ENCODE assay signal across 11 cellular contexts in the genomic region with DNA sequence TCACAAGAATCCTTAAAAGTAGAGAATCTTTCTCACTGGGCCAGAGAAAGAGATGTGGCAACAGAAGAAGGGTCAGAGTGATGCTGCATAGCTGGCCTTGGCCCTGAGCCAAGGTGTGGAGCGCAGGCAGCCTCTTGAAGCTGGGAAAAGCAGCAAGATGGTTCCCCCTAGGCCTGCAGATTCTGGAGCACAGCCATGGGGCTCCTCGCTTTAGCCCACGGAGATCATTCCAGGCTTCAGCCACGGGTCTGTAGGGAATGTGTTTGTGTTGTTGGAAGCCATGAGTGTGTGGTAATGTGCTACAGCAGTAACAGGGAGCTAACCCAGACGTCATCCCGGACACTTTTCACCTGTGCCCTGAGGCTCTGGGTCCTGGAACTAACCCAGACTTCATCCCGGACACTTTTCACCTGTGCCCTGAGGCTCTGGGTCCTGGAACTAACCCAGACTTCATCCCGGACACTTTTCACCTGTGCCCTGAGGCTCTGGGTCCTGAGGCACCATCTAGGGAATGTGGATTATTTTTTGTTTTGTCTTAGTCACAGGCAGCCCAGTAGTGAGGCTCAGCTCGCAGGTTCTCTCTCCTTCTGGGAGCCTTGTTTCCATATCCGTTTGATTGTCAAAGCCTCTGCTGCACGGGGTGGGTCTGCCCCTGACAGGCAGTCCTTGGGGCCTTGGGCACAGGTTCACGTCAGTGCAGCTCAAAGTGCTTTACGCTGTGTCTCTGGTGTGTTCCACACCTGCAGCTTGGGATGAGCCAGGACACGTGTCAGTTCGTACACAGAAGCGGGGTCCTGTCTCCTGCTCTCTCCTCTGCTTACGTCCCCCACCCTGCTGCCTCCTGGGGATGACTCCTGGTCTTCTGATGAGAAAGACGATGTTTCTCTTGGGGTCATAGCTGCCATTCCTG. TPM values are rescaled to one million over a fixed set of nuclear protein-coding genes. Genes with fewer than 3 reads are reported as not detected.
A peak's percentile ranks its signal among the peaks of the same experiment; 100 is the strongest.
DNase-seq lines count a peak whose midpoint lies in the region; ATAC-seq and TF ChIP-seq lines count a peak whose summit lies in the region.
"Had no signal": no experiment of that assay in that cellular context is flagged by ENCODE, and none has a peak within 500 bp of the region (broad histone marks: within the 10 kb centered on the region; RNA-seq: fewer than 3 reads in every experiment).

No MANE protein-coding gene starts in this region.

- WGBS in lower leg skin, 2 donors = 52 to 72% methylated on average over 18 of the region's 18 CpGs
- WGBS in aorta, 2 donors = 75 to 76% methylated on average over 18 of the region's 18 CpGs

- DNase-seq in right atrium auricular region (ENCODE audit: low spot score) (peak; percentile 36), left cardiac atrium (no peak), WTC11 (ENCODE audit: low spot score) (no peak), lower leg skin (ENCODE audit: low spot score in 2 of 2) (peak; percentile 8 to 62), aorta (peak; percentile 26 to 43), GF-D8 (lab: John Stamatoyannopoulos, UW) (no peak), AG08396 (ENCODE audit: low spot score) (no peak)

- peaks cover 5% of the 10 kb centered on the region; the same call in 1 of the 2 replicates for H3K36me3 Mint-ChIP-seq in WTC11

- TF ChIP-seq CTCF in right atrium auricular region (IDR thresholded peaks at IDR 0.05) (no peak), WTC11 (IDR thresholded peaks at IDR 0.05) (no peak), lower leg skin (IDR thresholded peaks at IDR 0.05) (no peak)

- H3K9me3 Mint-ChIP-seq in WTC11 = peaks cover 20% of the 10 kb centered on the region

- H3K4me3 Mint-ChIP-seq in WTC11 = no peak overlapping the region
- H3K4me3 Mint-ChIP-seq: T-helper 1 cell treated with Interleukin-12 subunit alpha and Interleukin-12 subunit beta and Interleukin-4 antibody, amounts not matched to agents 30 μg/mL and 1 μg/mL, for 36 hours had no signal

- H3K9me3 ChIP-seq in right atrium auricular region = peaks cover 0 to 21% of the 10 kb centered on the region in 2 donors
- H3K9me3 ChIP-seq in aorta (ENCODE audit: control insufficient read depth, low read length) = no peaks in the 10 kb centered on the region

- H3K27ac Mint-ChIP-seq in WTC11 = 0 out of 2 replicates have a peak overlapping the region, but pooled peaks have one; percentile 37
- H3K27ac Mint-ChIP-seq: T-helper 1 cell treated with Interleukin-12 subunit alpha and Interleukin-12 subunit beta and Interleukin-4 antibody, amounts not matched to agents 30 μg/mL and 1 μg/mL, for 36 hours had no signal

- H3K4me1 ChIP-seq in right atrium auricular region = no peaks in the 10 kb centered on the region
- H3K4me1 ChIP-seq in aorta (ENCODE audit: control insufficient read depth in 1 of 2, insufficient read depth in 2 of 2, low read length in 2 of 2) = no peaks in the 10 kb centered on the region

- POLR2A ChIA-PET in WTC11 (lab: Charles Lee) = no interaction called here

- CTCF ChIA-PET in WTC11 (lab: Charles Lee) = interaction anchor here (0.5 to 1.7 kb wide), 6 partner anchors 27 to 166 kb away, joined by 3 to 5 read pairs (median 4); partner anchors contain the start of gene AHRR

- H3K36me3 ChIP-seq in right atrium auricular region (no peaks in the 10 kb centered on the region), aorta (ENCODE audit: control insufficient read depth in 1 of 2, insufficient read depth in 2 of 2, low read length in 1 of 2) (no peaks in the 10 kb centered on the region)

- no peak for TF ChIP-seq POLR2A in lower leg skin (IDR thresholded peaks at IDR 0.05)

- no peaks in the 10 kb centered on the region for H3K27me3 ChIP-seq in right atrium auricular region
- no peaks in the 10 kb centered on the region for H3K27me3 ChIP-seq in aorta (ENCODE audit: control insufficient read depth in 1 of 2, insufficient read depth in 2 of 2, low read length in 1 of 2)

- ATAC-seq in left cardiac atrium = no peak
- no peak for ATAC-seq in WTC11
- no peak for ATAC-seq in aorta (ENCODE audit: low FRiP score)
- no peak for ATAC-seq in GM21367 (IDR thresholded peaks at IDR 0.05; ENCODE audit: unreplicated experiment)
- ATAC-seq: sciatic nerve had no signal

- H3K27me3 Mint-ChIP-seq in WTC11 (ENCODE audit: low read depth) = no peaks in the 10 kb centered on the region; the same call in 1 of the 2 replicates

- no peak overlapping the region for H3K4me3 ChIP-seq in right atrium auricular region
- H3K4me3 ChIP-seq in lower leg skin (ENCODE audit: low read depth, poor library complexity, severe bottlenecking) = no peak overlapping the region
- H3K4me3 ChIP-seq in aorta (ENCODE audit: low read length in 2 of 2) = no peak overlapping the region

- H3K4me1 Mint-ChIP-seq in WTC11 = peaks cover 19% of the 10 kb centered on the region

- intact Hi-C loops in left cardiac atrium (cut with DNase I) (no loop called here), lower leg skin (cut with DNase I; ENCODE audit: low total_unique reads) (no loop called here), aorta (cut with DNase I) (no loop called here)

- H3K27ac ChIP-seq in right atrium auricular region = no peak overlapping the region
- H3K27ac ChIP-seq in aorta (ENCODE audit: low read depth in 1 of 2, low read length in 2 of 2) = no peak overlapping the region
- H3K27ac ChIP-seq: C4-2B had no signal

TF ChIP-seq in WTC11, 78 proteins besides CTCF, POLR2A, EP300 and RAD21:
- TF ChIP-seq ZBTB21 (CRISPR knock-in tag; IDR thresholded peaks at IDR 0.05; ENCODE audit: borderline replicate concordance) (no peak), CBFB (CRISPR knock-in tag; IDR thresholded peaks at IDR 0.05; ENCODE audit: low read depth) (no peak), TEAD4 (CRISPR knock-in tag; IDR thresholded peaks at IDR 0.05) (no peak), OVOL2 (CRISPR knock-in tag; IDR thresholded peaks at IDR 0.05; ENCODE audit: borderline replicate concordance) (no peak), ZNF121 (CRISPR knock-in tag; IDR thresholded peaks at IDR 0.05) (no peak), MYBL2 (CRISPR knock-in tag; IDR thresholded peaks at IDR 0.05) (no peak), NR1H2 (CRISPR knock-in tag; IDR thresholded peaks at IDR 0.05) (no peak), CREM (CRISPR knock-in tag; IDR thresholded peaks at IDR 0.05) (no peak), ETV6 (CRISPR knock-in tag; IDR thresholded peaks at IDR 0.05) (no peak), ZNF138 (CRISPR knock-in tag; conservative IDR thresholded peaks at IDR 0.05) (no peak)
- TF ChIP-seq, protein P1, sequence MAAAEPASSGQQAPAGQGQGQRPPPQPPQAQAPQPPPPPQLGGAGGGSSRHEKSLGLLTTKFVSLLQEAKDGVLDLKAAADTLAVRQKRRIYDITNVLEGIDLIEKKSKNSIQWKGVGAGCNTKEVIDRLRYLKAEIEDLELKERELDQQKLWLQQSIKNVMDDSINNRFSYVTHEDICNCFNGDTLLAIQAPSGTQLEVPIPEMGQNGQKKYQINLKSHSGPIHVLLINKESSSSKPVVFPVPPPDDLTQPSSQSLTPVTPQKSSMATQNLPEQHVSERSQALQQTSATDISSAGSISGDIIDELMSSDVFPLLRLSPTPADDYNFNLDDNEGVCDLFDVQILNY (CRISPR knock-in tag; IDR thresholded peaks at IDR 0.05) = no peak
- TF ChIP-seq, protein P2, sequence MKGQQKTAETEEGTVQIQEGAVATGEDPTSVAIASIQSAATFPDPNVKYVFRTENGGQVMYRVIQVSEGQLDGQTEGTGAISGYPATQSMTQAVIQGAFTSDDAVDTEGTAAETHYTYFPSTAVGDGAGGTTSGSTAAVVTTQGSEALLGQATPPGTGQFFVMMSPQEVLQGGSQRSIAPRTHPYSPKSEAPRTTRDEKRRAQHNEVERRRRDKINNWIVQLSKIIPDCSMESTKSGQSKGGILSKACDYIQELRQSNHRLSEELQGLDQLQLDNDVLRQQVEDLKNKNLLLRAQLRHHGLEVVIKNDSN (CRISPR knock-in tag; IDR thresholded peaks at IDR 0.05) = no peak

RNA-seq across cellular contexts. Expression of gene EXOC3, which starts 56.3 kb away (rescaled TPM):
- total RNA-seq in right atrium auricular region (10 to 100 TPM; 34.7 to 40.7 TPM), left cardiac atrium (10 to 100 TPM; 41.4 to 42.3 TPM), WTC11 (2021) (60.1 to 62.4 TPM (median 62.2 TPM) in 3 replicates), lower leg skin (10 to 100 TPM; 49.5 to 87.5 (median 59.0) TPM), aorta (10 to 100 TPM; 54.6 to 65.2 TPM)
- 10 to 100 TPM; 31.3 to 88.9 TPM for polyA plus RNA-seq in aorta

Comparison
In these comparisons a context has a peak if more than half of its experiments do, and no peak if none do; other contexts are left out.
1. DNase-seq: peak in right atrium auricular region (single experiment), lower leg skin (2 of 2) and aorta (2 of 2); none in left cardiac atrium (single experiment), WTC11 (single experiment), GF-D8 (single experiment) and AG08396 (single experiment).